ENCODE assay signal across 23 cellular contexts in the genomic region with DNA sequence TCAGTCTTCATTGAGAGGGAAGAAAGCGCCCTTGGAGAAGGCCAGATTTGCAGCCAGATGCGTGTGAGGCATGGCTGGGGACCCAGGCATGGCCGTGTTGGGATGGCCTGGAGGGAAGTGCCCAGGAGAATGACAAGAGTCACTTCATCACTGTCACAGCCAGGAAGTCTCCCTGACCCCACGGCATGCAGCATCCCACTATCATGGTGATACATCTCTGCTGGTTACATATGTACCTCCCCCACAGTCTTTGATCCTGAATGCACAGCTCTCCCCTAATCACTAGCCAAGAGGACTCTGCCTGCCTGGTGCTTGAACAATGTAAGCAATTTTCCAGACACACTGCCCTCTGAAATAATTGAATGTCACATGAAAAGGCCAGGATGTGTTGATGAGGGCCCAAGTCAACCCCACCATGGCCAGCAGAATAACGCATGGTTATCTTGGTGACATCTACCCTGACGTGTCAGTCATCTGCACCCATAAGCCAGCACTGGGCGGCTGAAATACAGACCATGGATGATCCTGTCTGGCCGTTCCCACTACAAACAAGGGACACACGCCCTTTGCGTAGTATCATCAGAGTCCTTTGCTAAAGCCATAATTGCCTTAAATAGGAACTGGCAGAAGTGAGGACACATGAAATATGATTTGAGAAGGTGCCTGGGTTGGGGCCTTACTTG.
"Had no signal": no experiment of that assay in that cellular context is flagged by ENCODE, and none has a peak within 500 bp of the region (broad histone marks: within the 10 kb centered on the region; RNA-seq: fewer than 3 reads in every experiment).

No MANE protein-coding gene starts in this region.

- H3K27me3 ChIP-seq: brain microvascular endothelial cell had no signal

- DNase-seq: activated CD4-positive, alpha-beta memory T cell treated with anti-CD3 and anti-CD28 coated beads, Interleukin-2, amount 10 ng/mL, durations not matched to agents 7 days and 5 days; activated CD4-positive, alpha-beta T cell treated with anti-CD3 and anti-CD28 coated beads for 1 hour; activated CD4-positive, alpha-beta T cell treated with anti-CD3 and anti-CD28 coated beads for 4 hours; activated CD4-positive, alpha-beta T cell treated with anti-CD3 and anti-CD28 coated beads, Interleukin-2, amount 10 ng/mL, durations not matched to agents 7 days and 5 days; activated CD4-positive, alpha-beta T cell treated with anti-CD3 and anti-CD28 coated beads, Interleukin-2, amount 50 U/mL, for 4 hours; activated CD4-positive, CD25-positive, alpha-beta regulatory T cell; activated CD8-positive, alpha-beta memory T cell treated with anti-CD3 and anti-CD28 coated beads, Interleukin-2, amount 50 U/mL, for 48 hours; activated gamma-delta T cell; activated naive CD4-positive, alpha-beta T cell; activated naive CD4-positive, alpha-beta T cell treated with anti-CD3 and anti-CD28 coated beads, Interleukin-2, amount 50 U/mL, for 16 hours; activated T-cell treated with anti-CD3 and anti-CD28 coated beads for 4 hours; activated T-cell treated with anti-CD3 and anti-CD28 coated beads, Interleukin-2, amount 50 U/mL, for 24 hours; activated T-cell treated with anti-CD3 and anti-CD28 coated beads, Interleukin-2, amount 50 U/mL, for 72 hours; amniotic stem cell; anterior cingulate cortex; brain microvascular endothelial cell; dorsolateral prefrontal cortex; effector memory CD4-positive, alpha-beta T cell; endodermal cell; foreskin fibroblast; T-helper 2 cell had no signal

- ATAC-seq: activated T-cell treated with anti-CD3 and anti-CD28 coated beads, Interleukin-2, amount 50 U/mL, for 72 hours; esophagus mucosa had no signal

- H3K36me3 ChIP-seq: brain microvascular endothelial cell had no signal

- H3K27ac ChIP-seq: brain microvascular endothelial cell, coronary artery, dorsolateral prefrontal cortex had no signal

- H3K4me3 ChIP-seq: coronary artery, dorsolateral prefrontal cortex had no signal
